ENCODE assay signal across 1 cellular context in the genomic region with DNA sequence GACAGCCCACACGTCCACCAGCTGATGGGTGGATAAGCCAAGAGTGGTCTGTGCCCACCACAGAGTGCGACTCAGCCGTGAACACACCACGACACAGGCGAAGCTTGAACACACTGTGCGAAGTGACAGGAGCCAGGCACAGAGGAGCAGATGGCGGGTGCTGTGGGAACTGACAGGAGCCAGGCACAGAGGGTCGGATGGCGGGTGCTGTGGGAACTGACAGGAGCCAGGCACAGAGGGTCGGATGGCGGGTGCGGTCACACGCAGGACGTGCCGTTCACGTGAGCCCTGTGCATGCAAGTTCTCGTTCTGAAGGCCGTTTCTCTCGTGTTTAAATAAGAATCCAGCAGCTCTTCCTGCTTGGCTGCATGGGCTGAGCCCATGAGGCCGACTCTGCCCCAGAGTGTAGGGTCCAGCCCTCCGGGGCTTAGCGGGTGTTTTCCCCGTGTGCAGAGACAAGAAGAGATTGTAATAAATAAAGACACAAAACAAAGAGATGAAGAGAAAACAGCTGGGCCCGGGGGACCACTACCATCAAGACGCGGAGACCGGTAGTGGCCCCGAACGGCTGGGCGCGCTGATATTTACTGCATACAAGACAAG.
TF ChIP-seq lines count a peak whose summit lies in the region.

No MANE protein-coding gene starts in this region.

TF ChIP-seq in GM23338, 12 proteins besides CTCF, POLR2A, EP300 and RAD21 (continued from another document):
- TF ChIP-seq, protein P1, sequence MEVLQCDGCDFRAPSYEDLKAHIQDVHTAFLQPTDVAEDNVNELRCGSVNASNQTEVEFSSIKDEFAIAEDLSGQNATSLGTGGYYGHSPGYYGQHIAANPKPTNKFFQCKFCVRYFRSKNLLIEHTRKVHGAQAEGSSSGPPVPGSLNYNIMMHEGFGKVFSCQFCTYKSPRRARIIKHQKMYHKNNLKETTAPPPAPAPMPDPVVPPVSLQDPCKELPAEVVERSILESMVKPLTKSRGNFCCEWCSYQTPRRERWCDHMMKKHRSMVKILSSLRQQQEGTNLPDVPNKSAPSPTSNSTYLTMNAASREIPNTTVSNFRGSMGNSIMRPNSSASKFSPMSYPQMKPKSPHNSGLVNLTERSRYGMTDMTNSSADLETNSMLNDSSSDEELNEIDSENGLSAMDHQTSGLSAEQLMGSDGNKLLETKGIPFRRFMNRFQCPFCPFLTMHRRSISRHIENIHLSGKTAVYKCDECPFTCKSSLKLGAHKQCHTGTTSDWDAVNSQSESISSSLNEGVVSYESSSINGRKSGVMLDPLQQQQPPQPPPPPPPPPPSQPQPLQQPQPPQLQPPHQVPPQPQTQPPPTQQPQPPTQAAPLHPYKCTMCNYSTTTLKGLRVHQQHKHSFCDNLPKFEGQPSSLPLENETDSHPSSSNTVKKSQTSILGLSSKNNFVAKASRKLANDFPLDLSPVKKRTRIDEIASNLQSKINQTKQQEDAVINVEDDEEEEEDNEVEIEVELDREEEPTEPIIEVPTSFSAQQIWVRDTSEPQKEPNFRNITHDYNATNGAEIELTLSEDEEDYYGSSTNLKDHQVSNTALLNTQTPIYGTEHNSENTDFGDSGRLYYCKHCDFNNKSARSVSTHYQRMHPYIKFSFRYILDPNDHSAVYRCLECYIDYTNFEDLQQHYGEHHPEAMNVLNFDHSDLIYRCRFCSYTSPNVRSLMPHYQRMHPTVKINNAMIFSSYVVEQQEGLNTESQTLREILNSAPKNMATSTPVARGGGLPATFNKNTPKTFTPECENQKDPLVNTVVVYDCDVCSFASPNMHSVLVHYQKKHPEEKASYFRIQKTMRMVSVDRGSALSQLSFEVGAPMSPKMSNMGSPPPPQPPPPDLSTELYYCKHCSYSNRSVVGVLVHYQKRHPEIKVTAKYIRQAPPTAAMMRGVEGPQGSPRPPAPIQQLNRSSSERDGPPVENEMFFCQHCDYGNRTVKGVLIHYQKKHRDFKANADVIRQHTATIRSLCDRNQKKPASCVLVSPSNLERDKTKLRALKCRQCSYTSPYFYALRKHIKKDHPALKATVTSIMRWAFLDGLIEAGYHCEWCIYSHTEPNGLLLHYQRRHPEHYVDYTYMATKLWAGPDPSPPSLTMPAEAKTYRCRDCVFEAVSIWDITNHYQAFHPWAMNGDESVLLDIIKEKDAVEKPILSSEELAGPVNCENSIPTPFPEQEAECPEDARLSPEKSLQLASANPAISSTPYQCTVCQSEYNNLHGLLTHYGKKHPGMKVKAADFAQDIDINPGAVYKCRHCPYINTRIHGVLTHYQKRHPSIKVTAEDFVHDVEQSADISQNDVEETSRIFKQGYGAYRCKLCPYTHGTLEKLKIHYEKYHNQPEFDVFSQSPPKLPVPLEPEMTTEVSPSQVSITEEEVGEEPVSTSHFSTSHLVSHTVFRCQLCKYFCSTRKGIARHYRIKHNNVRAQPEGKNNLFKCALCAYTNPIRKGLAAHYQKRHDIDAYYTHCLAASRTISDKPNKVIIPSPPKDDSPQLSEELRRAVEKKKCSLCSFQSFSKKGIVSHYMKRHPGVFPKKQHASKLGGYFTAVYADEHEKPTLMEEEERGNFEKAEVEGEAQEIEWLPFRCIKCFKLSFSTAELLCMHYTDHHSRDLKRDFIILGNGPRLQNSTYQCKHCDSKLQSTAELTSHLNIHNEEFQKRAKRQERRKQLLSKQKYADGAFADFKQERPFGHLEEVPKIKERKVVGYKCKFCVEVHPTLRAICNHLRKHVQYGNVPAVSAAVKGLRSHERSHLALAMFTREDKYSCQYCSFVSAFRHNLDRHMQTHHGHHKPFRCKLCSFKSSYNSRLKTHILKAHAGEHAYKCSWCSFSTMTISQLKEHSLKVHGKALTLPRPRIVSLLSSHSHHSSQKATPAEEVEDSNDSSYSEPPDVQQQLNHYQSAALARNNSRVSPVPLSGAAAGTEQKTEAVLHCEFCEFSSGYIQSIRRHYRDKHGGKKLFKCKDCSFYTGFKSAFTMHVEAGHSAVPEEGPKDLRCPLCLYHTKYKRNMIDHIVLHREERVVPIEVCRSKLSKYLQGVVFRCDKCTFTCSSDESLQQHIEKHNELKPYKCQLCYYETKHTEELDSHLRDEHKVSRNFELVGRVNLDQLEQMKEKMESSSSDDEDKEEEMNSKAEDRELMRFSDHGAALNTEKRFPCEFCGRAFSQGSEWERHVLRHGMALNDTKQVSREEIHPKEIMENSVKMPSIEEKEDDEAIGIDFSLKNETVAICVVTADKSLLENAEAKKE (CRISPR knock-in tag; IDR thresholded peaks at IDR 0.05) = no peak
- TF ChIP-seq STAT1 (IDR thresholded peaks at IDR 0.05; ENCODE audit: unreplicated experiment) (no peak), EZH2 (IDR thresholded peaks at IDR 0.05; ENCODE audit: low read depth, unreplicated experiment) (no peak), CREB1 (CRISPR knock-in tag; IDR thresholded peaks at IDR 0.05; ENCODE audit: low read depth) (no peak), JUNB (IDR thresholded peaks at IDR 0.05; ENCODE audit: unreplicated experiment) (no peak), ZNF331 (CRISPR knock-in tag; IDR thresholded peaks at IDR 0.05; ENCODE audit: low read depth) (no peak)
